ENCODE assay signal across 8 cellular contexts in the genomic region with DNA sequence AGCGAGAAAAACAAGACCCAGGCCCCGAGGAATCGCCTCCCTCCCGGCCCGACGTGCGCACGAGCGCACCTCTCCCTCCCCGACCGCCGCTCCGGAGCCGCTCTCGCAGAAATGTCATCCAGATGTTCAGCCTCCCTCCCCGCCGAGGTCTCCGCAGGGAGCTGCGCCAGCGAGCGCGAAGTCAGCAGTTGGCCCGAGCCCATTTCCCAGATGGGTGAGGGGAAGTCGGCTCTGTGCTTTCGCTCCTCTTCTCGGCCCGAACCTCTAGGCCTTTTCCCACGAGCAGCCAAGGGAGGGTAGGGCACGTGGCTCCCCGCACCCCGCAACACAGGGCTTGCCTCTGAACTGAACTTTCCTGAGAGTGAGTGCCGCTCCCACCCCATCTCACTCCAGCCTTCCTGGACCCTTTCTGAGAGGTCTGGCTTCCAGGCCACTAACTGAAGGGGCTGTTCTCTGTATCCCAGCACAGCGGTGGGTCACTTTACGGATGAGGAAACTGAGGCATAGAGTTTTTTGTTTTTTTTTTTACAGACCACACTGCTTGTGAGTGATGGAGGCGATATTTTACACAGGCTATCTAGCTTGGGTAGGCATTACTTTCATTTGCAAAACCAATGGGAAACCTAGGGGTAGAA. TPM values are rescaled to one million over a fixed set of nuclear protein-coding genes. Genes with fewer than 3 reads are reported as not detected.
DNase-seq lines count a peak whose midpoint lies in the region; ATAC-seq and TF ChIP-seq lines count a peak whose summit lies in the region.

No MANE protein-coding gene starts in this region.

- H3K4me1 Mint-ChIP-seq in CD4-positive, CD25-positive, alpha-beta regulatory T cell: peaks cover 14 to 62% (median 38%) of the 10 kb centered on the region in 4 donors

- no peaks in the 10 kb centered on the region for H3K36me3 ChIP-seq in CD4-positive, CD25-positive, alpha-beta regulatory T cell (ENCODE audit: control insufficient read depth, insufficient read depth, low read length)
- H3K36me3 ChIP-seq in subcutaneous abdominal adipose tissue (ENCODE audit: control insufficient read depth in 5 of 5, insufficient read depth in 5 of 5, low read length in 5 of 5): no peaks in the 10 kb centered on the region

- intact Hi-C loops in lower leg skin (cut with DNase I; ENCODE audit: low total_unique reads): loop anchor here (5.0 kb wide), 1 partner anchor 276 kb away; no protein-coding TSS in a partner anchor

- H3K4me3 ChIP-seq in CD4-positive, CD25-positive, alpha-beta regulatory T cell (ENCODE audit: low read depth, low read length): peak overlapping the region; percentile 32
- H3K4me3 ChIP-seq in lower leg skin (ENCODE audit: low read depth, poor library complexity, severe bottlenecking): peak overlapping the region; percentile 10
- peak overlapping the region; percentile 40 to 77 (median 49) for H3K4me3 ChIP-seq in subcutaneous abdominal adipose tissue (ENCODE audit: low read depth in 1 of 5, low read length in 5 of 5)

- peak in 1 of 2 donors; percentile 5 for ATAC-seq in CD4-positive, CD25-positive, alpha-beta regulatory T cell (ENCODE audit: low read depth in 2 of 2)
- peak; percentile 2 for ATAC-seq in GM21447 (IDR thresholded peaks at IDR 0.05; ENCODE audit: unreplicated experiment)

- no peak overlapping the region for H3K27ac ChIP-seq in CD4-positive, CD25-positive, alpha-beta regulatory T cell (ENCODE audit: insufficient read depth, low read length, poor library complexity, severe bottlenecking)
- H3K27ac ChIP-seq in caudate nucleus (ENCODE audit: low read depth, low read length) (peak overlapping the region; percentile 78), subcutaneous abdominal adipose tissue (ENCODE audit: low read depth, low read length) (peak overlapping the region; percentile 39)

- H3K9me3 ChIP-seq in CD4-positive, CD25-positive, alpha-beta regulatory T cell (ENCODE audit: control insufficient read depth in 2 of 2, low read length in 2 of 2): no peaks in the 10 kb centered on the region
- no peaks in the 10 kb centered on the region for H3K9me3 ChIP-seq in subcutaneous abdominal adipose tissue (ENCODE audit: control insufficient read depth in 5 of 5, low read length in 5 of 5)

- H3K27ac Mint-ChIP-seq in CD4-positive, CD25-positive, alpha-beta regulatory T cell: peak overlapping the region in 2 of 3 donors; percentile 15 to 72

- H3K9me3 Mint-ChIP-seq in CD4-positive, CD25-positive, alpha-beta regulatory T cell: no peaks in the 10 kb centered on the region

- H3K9ac ChIP-seq in subcutaneous abdominal adipose tissue (ENCODE audit: low read length in 5 of 5): peak overlapping the region in 3 of 5 donors; percentile 54 to 67 (median 64)

- TF ChIP-seq CTCF in lower leg skin (IDR thresholded peaks at IDR 0.05): no peak

- TF ChIP-seq POLR2A in lower leg skin (IDR thresholded peaks at IDR 0.05): no peak

- H3K27me3 Mint-ChIP-seq in CD4-positive, CD25-positive, alpha-beta regulatory T cell: no peaks in the 10 kb centered on the region

- WGBS in lower leg skin, 2 donors: 6 to 11% methylated on average over 25 to 35 of the region's 35 CpGs

- no peaks in the 10 kb centered on the region for H3K27me3 ChIP-seq in CD4-positive, CD25-positive, alpha-beta regulatory T cell (ENCODE audit: control insufficient read depth, insufficient read depth, low read length)
- no peaks in the 10 kb centered on the region for H3K27me3 ChIP-seq in subcutaneous abdominal adipose tissue (ENCODE audit: control insufficient read depth in 5 of 5, insufficient read depth in 4 of 5, low read length in 5 of 5)

- peaks cover 39% of the 10 kb centered on the region for H3K4me1 ChIP-seq in CD4-positive, CD25-positive, alpha-beta regulatory T cell (ENCODE audit: control insufficient read depth, insufficient read depth, low read length, poor library complexity, severe bottlenecking)
- peaks cover 13 to 69% (median 56%) of the 10 kb centered on the region in 5 donors for H3K4me1 ChIP-seq in subcutaneous abdominal adipose tissue (ENCODE audit: control insufficient read depth in 5 of 5, insufficient read depth in 5 of 5, low read length in 5 of 5)

- no peak for DNase-seq in CD4-positive, CD25-positive, alpha-beta regulatory T cell
- DNase-seq in NCI-H69 (lab: John Stamatoyannopoulos, UW): peak; percentile 85
- DNase-seq in caudate nucleus (lab: John Stamatoyannopoulos, UW): peak in 35 of 61 donors; percentile 20 to 90 (median 66)
- peak; percentile 23 to 91 for DNase-seq in lower leg skin (ENCODE audit: low spot score in 2 of 2)
- no peak for DNase-seq in NCI-H1092 treated with DMSO at 0.1 percent for 48 hours (lab: John Stamatoyannopoulos, UW)
- no peak for DNase-seq in DMS79 (lab: John Stamatoyannopoulos, UW)

- peaks cover 3% of the 10 kb centered on the region for H3K36me3 Mint-ChIP-seq in CD4-positive, CD25-positive, alpha-beta regulatory T cell

- peak overlapping the region; percentile 60 to 88 (median 82) for H3K4me3 Mint-ChIP-seq in CD4-positive, CD25-positive, alpha-beta regulatory T cell

RNA-seq across cellular contexts. Expression of a gene that starts 1.0 kb away (rescaled TPM):
- total RNA-seq in CD4-positive, CD25-positive, alpha-beta regulatory T cell: 7.4 TPM
- polyA plus RNA-seq in CD4-positive, CD25-positive, alpha-beta regulatory T cell: under 1 TPM in 3 of 4 donors, not detected in 1; 0.16 to 0.93 (median 0.38) TPM
- total RNA-seq in lower leg skin: 1 to 10 TPM; 2.8 to 4.7 (median 3.6) TPM

RNA-seq across cellular contexts. Expression of a gene that starts 2.7 kb away (rescaled TPM):
- 9.9 TPM for total RNA-seq in CD4-positive, CD25-positive, alpha-beta regulatory T cell
- 10 to 100 TPM; 13.5 to 20.0 (median 15.9) TPM for polyA plus RNA-seq in CD4-positive, CD25-positive, alpha-beta regulatory T cell
- 10 to 100 TPM; 18.1 to 30.9 (median 19.7) TPM for total RNA-seq in lower leg skin

Comparison
In these comparisons a context has a peak if more than half of its experiments do, and no peak if none do; other contexts are left out.
1. DNase-seq: peak in NCI-H69 (single experiment), caudate nucleus (35 of 61) and lower leg skin (2 of 2); none in CD4-positive, CD25-positive, alpha-beta regulatory T cell (0 of 3), NCI-H1092 treated with DMSO at 0.1 percent for 48 hours (single experiment) and DMS79 (single experiment).
2. Peak in every context shown above with its lines, with median percentiles within 50 percentile points of each other: H3K4me3 ChIP-seq.